In genomic region chr14:91270188-91270587, GRCh38 we compare ENCODE assay signal across 18 cellular contexts.
"Had no signal": no experiment of that assay in that cellular context is flagged by ENCODE, and none has a peak within 500 bp of the region (broad histone marks: within the 10 kb centered on the region; RNA-seq: fewer than 3 reads in every experiment).

No MANE protein-coding gene starts in this region.

- H3K4me3 Mint-ChIP-seq: activated CD4-positive, alpha-beta T cell treated with anti-CD3 and anti-CD28 coated beads for 36 hours; activated CD8-positive, alpha-beta memory T cell treated with anti-CD3 and anti-CD28 coated beads, Interleukin-2, amount 10 ng/mL, durations not matched to agents 7 days and 5 days; activated CD8-positive, alpha-beta T cell treated with anti-CD3 and anti-CD28 coated beads for 36 hours; brain; dendritic cell treated with granulocyte-macrophage colony-stimulating factor and Interleukin-4, amounts not matched to agents 40 ng/mL and 50 ng/mL, for 4 days; stimulated activated naive CD8-positive, alpha-beta T cell treated with anti-CD3 and anti-CD28 coated beads, Interleukin-15, Interleukin-2, amounts not matched to agents 100 ng/mL and 50 ng/mL, for 24 hours had no signal

- H3K36me3 ChIP-seq: prostate gland, tibial nerve had no signal

- H3K27ac Mint-ChIP-seq: activated CD8-positive, alpha-beta memory T cell treated with anti-CD3 and anti-CD28 coated beads, Interleukin-2, amount 10 ng/mL, durations not matched to agents 7 days and 5 days; activated T-helper 2 cell treated with anti-CD3 and anti-CD28 coated beads, Interferon-gamma antibody, Interleukin-2, Interleukin-4, amounts not matched to agents 10 μg/mL and 5 μg/mL and 100 μg/mL, durations not matched to agents 14 hours and 24 hours and 36 hours; dendritic cell treated with granulocyte-macrophage colony-stimulating factor and Interleukin-4, amounts not matched to agents 40 ng/mL and 50 ng/mL, for 4 days; stimulated activated naive CD8-positive, alpha-beta T cell treated with anti-CD3 and anti-CD28 coated beads, Interleukin-15, Interleukin-2, amounts not matched to agents 100 ng/mL and 50 ng/mL, for 24 hours had no signal

- H3K4me3 ChIP-seq: lung, prostate gland, tibial nerve had no signal

- H3K27me3 Mint-ChIP-seq: activated CD4-positive, alpha-beta T cell treated with anti-CD3 and anti-CD28 coated beads for 36 hours; activated CD8-positive, alpha-beta memory T cell treated with anti-CD3 and anti-CD28 coated beads, Interleukin-2, amount 10 ng/mL, durations not matched to agents 7 days and 5 days; activated CD8-positive, alpha-beta T cell treated with anti-CD3 and anti-CD28 coated beads for 36 hours; stimulated activated naive CD8-positive, alpha-beta T cell treated with anti-CD3 and anti-CD28 coated beads, Interleukin-15, Interleukin-2, amounts not matched to agents 100 ng/mL and 50 ng/mL, for 24 hours had no signal

- H3K9me3 ChIP-seq: left lung, prostate gland, tibial nerve had no signal

- H3K9me3 Mint-ChIP-seq: activated CD8-positive, alpha-beta T cell treated with anti-CD3 and anti-CD28 coated beads for 36 hours; activated T-helper 2 cell treated with anti-CD3 and anti-CD28 coated beads, Interferon-gamma antibody, Interleukin-2, Interleukin-4, amounts not matched to agents 10 μg/mL and 5 μg/mL and 100 μg/mL, durations not matched to agents 14 hours and 24 hours and 36 hours; brain; dendritic cell treated with granulocyte-macrophage colony-stimulating factor and Interleukin-4, amounts not matched to agents 40 ng/mL and 50 ng/mL, for 4 days; stimulated activated naive CD8-positive, alpha-beta T cell treated with anti-CD3 and anti-CD28 coated beads, Interleukin-15, Interleukin-2, amounts not matched to agents 100 ng/mL and 50 ng/mL, for 24 hours had no signal

- H3K27ac ChIP-seq: prostate gland, tibial nerve had no signal

- ATAC-seq: activated CD4-positive, alpha-beta T cell treated with anti-CD3 and anti-CD28 coated beads for 36 hours; activated CD8-positive, alpha-beta memory T cell treated with anti-CD3 and anti-CD28 coated beads, Interleukin-2, amount 10 ng/mL, durations not matched to agents 7 days and 5 days; activated CD8-positive, alpha-beta T cell treated with anti-CD3 and anti-CD28 coated beads for 36 hours; naive thymus-derived CD4-positive, alpha-beta T cell; SK-N-SH treated with all-trans-retinoic acid at 6 μM for 48 hours had no signal

- DNase-seq: activated CD4-positive, alpha-beta T cell treated with anti-CD3 and anti-CD28 coated beads for 36 hours; activated CD8-positive, alpha-beta memory T cell treated with anti-CD3 and anti-CD28 coated beads, Interleukin-2, amount 10 ng/mL, durations not matched to agents 7 days and 5 days; activated CD8-positive, alpha-beta T cell treated with anti-CD3 and anti-CD28 coated beads for 36 hours; activated naive CD4-positive, alpha-beta T cell; effector CD4-positive, alpha-beta T cell; erythroblast; foreskin fibroblast; left lung; naive thymus-derived CD4-positive, alpha-beta T cell; stimulated activated CD4-positive, alpha-beta T cell treated with anti-CD3 and anti-CD28 coated beads, Interleukin-4, amount 100 ng/mL, for 24 hours had no signal
